In the genomic region with DNA sequence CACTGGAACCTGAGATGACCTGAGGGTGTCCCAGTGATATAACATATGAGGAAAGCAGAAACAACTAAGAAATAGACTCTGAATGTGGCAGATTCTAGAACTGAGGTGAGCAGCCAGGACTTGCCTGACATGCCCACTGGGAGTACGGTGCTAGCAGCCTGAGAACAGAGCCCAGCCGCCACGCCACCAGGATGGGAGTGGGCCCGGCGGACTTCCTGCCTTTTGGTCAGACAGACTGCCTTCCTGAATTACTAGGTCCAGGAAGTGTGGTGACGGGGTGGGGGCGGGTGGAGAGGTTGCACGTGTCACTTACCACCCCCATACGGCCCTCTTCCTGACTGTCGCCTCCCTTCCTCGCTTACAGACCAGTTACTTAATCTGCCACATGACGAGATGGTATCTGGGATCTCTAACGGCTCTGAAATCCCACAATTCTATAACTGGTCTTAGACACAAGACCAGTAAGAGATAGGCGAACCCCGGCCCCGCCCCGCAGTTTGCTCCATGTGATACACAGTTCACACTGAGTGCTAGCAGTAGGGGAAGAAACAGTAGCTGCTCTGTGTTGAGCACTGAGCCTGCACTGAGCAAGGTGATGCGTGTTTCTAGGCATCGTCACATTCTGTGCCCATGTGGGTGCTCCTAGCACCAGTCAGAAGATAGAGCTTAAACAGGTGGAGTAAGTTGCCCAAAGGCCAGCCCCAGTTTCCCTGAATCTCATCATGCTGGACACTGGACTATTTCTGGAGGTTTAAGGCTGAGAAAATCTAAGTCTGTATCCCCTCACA, we compare ENCODE assay signal across 8 cellular contexts.
A peak's percentile ranks its signal among the peaks of the same experiment; 100 is the strongest.
DNase-seq lines count a peak whose midpoint lies in the region; ATAC-seq, FAIRE-seq and TF ChIP-seq lines count a peak whose summit lies in the region.

No MANE protein-coding gene starts in this region.

- no peaks in the 10 kb centered on the region for H4K20me1 ChIP-seq in smooth muscle cell (ENCODE audit: low read depth)

- H3K36me3 Mint-ChIP-seq in IgD-negative memory B cell = no peaks in the 10 kb centered on the region
- peaks cover 5% of the 10 kb centered on the region for H3K36me3 Mint-ChIP-seq in activated CD4-positive, alpha-beta memory T cell treated with anti-CD3 and anti-CD28 coated beads, Interleukin-2, amount 10 ng/mL, durations not matched to agents 7 days and 5 days (ENCODE audit: low read depth)

- H3K27me3 Mint-ChIP-seq in IgD-negative memory B cell = peaks cover 3% of the 10 kb centered on the region
- no peaks in the 10 kb centered on the region for H3K27me3 Mint-ChIP-seq in activated CD4-positive, alpha-beta memory T cell treated with anti-CD3 and anti-CD28 coated beads, Interleukin-2, amount 10 ng/mL, durations not matched to agents 7 days and 5 days

- H3K27me3 ChIP-seq in gastroesophageal sphincter = no peaks in the 10 kb centered on the region
- no peaks in the 10 kb centered on the region for H3K27me3 ChIP-seq in smooth muscle cell (ENCODE audit: low read depth)

- peak overlapping the region in 3 of 4 donors; percentile 15 to 31 (median 17) for H3K27ac ChIP-seq in gastroesophageal sphincter
- H3K27ac ChIP-seq in smooth muscle cell (ENCODE audit: low read depth) = peak overlapping the region; percentile 42

- H3K4me3 Mint-ChIP-seq in IgD-negative memory B cell = peak overlapping the region; percentile 31 to 86 (median 76)
- peak overlapping the region; percentile 49 for H3K4me3 Mint-ChIP-seq in activated CD4-positive, alpha-beta memory T cell treated with anti-CD3 and anti-CD28 coated beads, Interleukin-2, amount 10 ng/mL, durations not matched to agents 7 days and 5 days

- no peaks in the 10 kb centered on the region for H3K36me3 ChIP-seq in gastroesophageal sphincter
- H3K36me3 ChIP-seq in smooth muscle cell (ENCODE audit: low read depth) = no peaks in the 10 kb centered on the region

- TF ChIP-seq POLR2A in GM12891 (IDR thresholded peaks at IDR 0.05; ENCODE audit: low read depth, low read length) (no peak), gastroesophageal sphincter (IDR thresholded peaks at IDR 0.05) (no peak)

- 0 to 60% methylated on average over 1 to 11 of the region's 19 CpGs for WGBS in gastroesophageal sphincter (ENCODE audit: low coverage in 1 of 2), 2 donors
- 26% methylated on average over 19 of the region's 19 CpGs for WGBS in smooth muscle cell (ENCODE audit: low lambda C conversion rate)

- peaks cover 7 to 18% (median 11%) of the 10 kb centered on the region in 3 donors for H3K4me1 Mint-ChIP-seq in IgD-negative memory B cell
- peaks cover 41% of the 10 kb centered on the region for H3K4me1 Mint-ChIP-seq in activated CD4-positive, alpha-beta memory T cell treated with anti-CD3 and anti-CD28 coated beads, Interleukin-2, amount 10 ng/mL, durations not matched to agents 7 days and 5 days

- H3K79me2 ChIP-seq in smooth muscle cell (ENCODE audit: low read depth) = no peaks in the 10 kb centered on the region

- no peak overlapping the region for H3K4me3 ChIP-seq in gastroesophageal sphincter
- H3K4me3 ChIP-seq in smooth muscle cell = no peak overlapping the region

- H3K9me3 Mint-ChIP-seq in IgD-negative memory B cell = peaks cover 0 to 5% (median 0%) of the 10 kb centered on the region in 3 donors
- peaks cover 7% of the 10 kb centered on the region for H3K9me3 Mint-ChIP-seq in activated CD4-positive, alpha-beta memory T cell treated with anti-CD3 and anti-CD28 coated beads, Interleukin-2, amount 10 ng/mL, durations not matched to agents 7 days and 5 days

- TF ChIP-seq CTCF in gastroesophageal sphincter (IDR thresholded peaks at IDR 0.05) (peak in 1 of 4 experiments; percentile 7), smooth muscle cell (IDR thresholded peaks at IDR 0.05; ENCODE audit: borderline replicate concordance, insufficient read depth, poor library complexity, severe bottlenecking) (no peak)

- no peak for TF ChIP-seq EP300 in gastroesophageal sphincter (IDR thresholded peaks at IDR 0.05)

- peak overlapping the region in 1 of 3 donors; percentile 47 for H3K27ac Mint-ChIP-seq in IgD-negative memory B cell
- H3K27ac Mint-ChIP-seq in activated CD4-positive, alpha-beta memory T cell treated with anti-CD3 and anti-CD28 coated beads, Interleukin-2, amount 10 ng/mL, durations not matched to agents 7 days and 5 days = peak overlapping the region; percentile 84

- H3K9ac ChIP-seq in smooth muscle cell (ENCODE audit: low read depth) = no peak overlapping the region

- no peak for DNase-seq in GM12891 (ENCODE audit: insufficient read length, low spot score)
- DNase-seq in activated CD4-positive, alpha-beta memory T cell treated with anti-CD3 and anti-CD28 coated beads, Interleukin-2, amount 10 ng/mL, durations not matched to agents 7 days and 5 days = peak; percentile 78
- no peak for DNase-seq in smooth muscle cell (lab: John Stamatoyannopoulos, UW; ENCODE audit: unreplicated experiment)
- DNase-seq in NCI-H524 treated with DMSO at 0.1 percent for 48 hours (lab: John Stamatoyannopoulos, UW) = no peak
- DNase-seq in NCI-H446 (lab: John Stamatoyannopoulos, UW) = no peak
- DNase-seq in DMS 273 treated with DMSO at 0.1 percent for 48 hours (lab: John Stamatoyannopoulos, UW) = no peak

- CTCF ChIA-PET in activated CD4-positive, alpha-beta memory T cell treated with anti-CD3 and anti-CD28 coated beads, Interleukin-2, amount 10 ng/mL, durations not matched to agents 7 days and 5 days (lab: Charles Lee) = interaction anchor here (1.0 to 1.1 kb wide), 3 partner anchors 56 to 60 kb away, joined by 3 to 4 read pairs (median 3); no protein-coding TSS in a partner anchor

- H3K9me3 ChIP-seq in gastroesophageal sphincter (peaks cover 0 to 6% (median 0%) of the 10 kb centered on the region in 3 donors), smooth muscle cell (replicated peaks; ENCODE audit: low read depth) (no peaks in the 10 kb centered on the region)

- POLR2A ChIA-PET in activated CD4-positive, alpha-beta memory T cell treated with anti-CD3 and anti-CD28 coated beads, Interleukin-2, amount 10 ng/mL, durations not matched to agents 7 days and 5 days (lab: Charles Lee) = interaction anchor here (0.6 to 1.6 kb wide), 5 partner anchors 12 to 114 kb away, joined by 3 to 8 read pairs (median 3); no protein-coding TSS in a partner anchor

- peaks cover 4% of the 10 kb centered on the region for H3F3A ChIP-seq in smooth muscle cell (ENCODE audit: low read depth)

- peak overlapping the region; percentile 72 for H3K4me2 ChIP-seq in smooth muscle cell

- H2AFZ ChIP-seq in smooth muscle cell (ENCODE audit: low read depth) = peak overlapping the region; percentile 87

- FAIRE-seq in GM12891 (lab: Jason Lieb, UNC) = peak; percentile 89

- H3K4me1 ChIP-seq in gastroesophageal sphincter (peaks cover 0 to 11% (median 7%) of the 10 kb centered on the region in 3 donors), smooth muscle cell (ENCODE audit: low read depth) (peaks cover 6% of the 10 kb centered on the region)

- ATAC-seq in gastroesophageal sphincter = peak; percentile 81

TF ChIP-seq in GM12891, 5 proteins besides CTCF, POLR2A, EP300 and RAD21:
- TF ChIP-seq TAF1 (IDR thresholded peaks at IDR 0.05; ENCODE audit: low read depth, low read length) = no peak
- TF ChIP-seq SPI1 (IDR thresholded peaks at IDR 0.05; ENCODE audit: low read depth, low read length) = 0 out of 2 replicates have a peak, but pooled peaks have one; percentile 3
- 0 out of 2 replicates have a peak, but pooled peaks have one; percentile 36 for TF ChIP-seq POU2F2 (IDR thresholded peaks at IDR 0.05; ENCODE audit: low read depth, low read length)
